ENCODE assay signal across 24 cellular contexts in the genomic region with DNA sequence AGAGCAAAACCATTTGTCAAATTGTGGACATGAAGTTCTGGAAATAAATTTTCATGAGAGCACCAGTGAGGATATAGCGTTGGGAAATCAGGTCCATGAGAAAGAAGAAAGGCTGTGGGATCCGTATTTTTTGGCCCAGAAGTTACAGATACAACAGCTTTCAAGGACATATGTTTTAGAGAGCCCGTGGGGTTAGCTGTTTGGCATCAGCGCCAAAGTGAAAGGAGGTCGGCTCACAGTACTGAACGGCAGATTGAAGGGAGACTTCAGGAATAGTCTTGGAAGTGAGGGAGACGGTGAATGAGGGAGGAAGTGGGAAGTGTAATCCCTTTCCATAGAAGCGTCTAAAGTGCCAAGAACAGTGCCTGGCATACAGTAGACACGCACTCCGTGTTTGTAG. TPM values are rescaled to one million over a fixed set of nuclear protein-coding genes. Genes with fewer than 3 reads are reported as not detected.
A peak's percentile ranks its signal among the peaks of the same experiment; 100 is the strongest.
DNase-seq lines count a peak whose midpoint lies in the region; ATAC-seq and TF ChIP-seq lines count a peak whose summit lies in the region.
"Had no signal": no experiment of that assay in that cellular context is flagged by ENCODE, and none has a peak within 500 bp of the region (broad histone marks: within the 10 kb centered on the region; RNA-seq: fewer than 3 reads in every experiment).

No MANE protein-coding gene starts in this region.

- intact Hi-C loops in tibial artery (cut with DNase I; ENCODE audit: low total_unique reads), result no loop called here

- H3K4me3 ChIP-seq in tibial artery, result peak overlapping the region; percentile 8 to 22
- H3K4me3 ChIP-seq in upper lobe of left lung, result no peak overlapping the region
- H3K4me3 ChIP-seq: GM23248, HAP-1 had no signal

- H3K9me3 Mint-ChIP-seq in nephron, result no peaks in the 10 kb centered on the region
- H3K9me3 Mint-ChIP-seq: CD8-positive, alpha-beta memory T cell had no signal

- DNase-seq in NCI-H1694 treated with DMSO at 0.1 percent for 48 hours (lab: John Stamatoyannopoulos, UW) (peak; percentile 26), NCI-H1694 (lab: John Stamatoyannopoulos, UW) (no peak), cerebellum (ENCODE audit: low spot score) (peak; percentile 87), tibial artery (no peak), upper lobe of left lung (no peak)
- DNase-seq in activated CD4-positive, CD25-positive, alpha-beta regulatory T cell treated with anti-CD3 and anti-CD28 coated beads, Interleukin-2, amount 50 U/mL, for 72 hours, result no peak
- DNase-seq: 8988T; Calu3; CD8-positive, alpha-beta memory T cell; DMS53; EL; GM23248; KBM-7; NCI-H1092; NCI-H1436; NCI-H2029; NCI-H345; NCI-H82 had no signal

- ATAC-seq in upper lobe of left lung (ENCODE audit: low FRiP score in 2 of 2), result no peak
- no peak for ATAC-seq in GM21381 (IDR thresholded peaks at IDR 0.05; ENCODE audit: unreplicated experiment)
- ATAC-seq: Panc1, SK-N-SH treated with all-trans-retinoic acid at 6 μM for 48 hours had no signal

- H3K27ac ChIP-seq in tibial artery (peak overlapping the region in 1 of 2 donors; percentile 8), upper lobe of left lung (no peak overlapping the region)
- H3K27ac ChIP-seq: C4-2B, GM23248 had no signal

- no peaks in the 10 kb centered on the region for H3K36me3 Mint-ChIP-seq in nephron (ENCODE audit: low read depth)

- TF ChIP-seq EP300 in upper lobe of left lung (IDR thresholded peaks at IDR 0.05), result no peak

- H3K27ac Mint-ChIP-seq in nephron, result peak overlapping the region in 2 of 3 experiments; percentile 62 to 79

- H3K27me3 Mint-ChIP-seq in nephron (ENCODE audit: low read depth), result no peaks in the 10 kb centered on the region

- H3K27me3 ChIP-seq in tibial artery (no peaks in the 10 kb centered on the region), upper lobe of left lung (no peaks in the 10 kb centered on the region)

- peaks cover 18% of the 10 kb centered on the region for H3K4me1 Mint-ChIP-seq in nephron
- H3K4me1 Mint-ChIP-seq: CD8-positive, alpha-beta memory T cell had no signal

- no peak for TF ChIP-seq POLR2A in upper lobe of left lung (IDR thresholded peaks at IDR 0.05)

- TF ChIP-seq CTCF in nephron (IDR thresholded peaks at IDR 0.05; ENCODE audit: unreplicated experiment in 3 of 3) (no peak), tibial artery (IDR thresholded peaks at IDR 0.05) (no peak), upper lobe of left lung (IDR thresholded peaks at IDR 0.05) (no peak)

- no peaks in the 10 kb centered on the region for H3K9me3 ChIP-seq in tibial artery
- no peaks in the 10 kb centered on the region for H3K9me3 ChIP-seq in upper lobe of left lung
- H3K9me3 ChIP-seq: HAP-1 had no signal

- H3K4me1 ChIP-seq in tibial artery (peaks cover 0 to 33% (median 4%) of the 10 kb centered on the region in 4 donors), upper lobe of left lung (no peaks in the 10 kb centered on the region)
- H3K4me1 ChIP-seq: HAP-1 had no signal

- WGBS in upper lobe of left lung, 2 donors, result 86% methylated on average over 10 of the region's 10 CpGs

- H3K4me3 Mint-ChIP-seq in nephron, result peak overlapping the region in 1 of 3 experiments; percentile 50
- H3K4me3 Mint-ChIP-seq: CD8-positive, alpha-beta memory T cell had no signal

- H3K36me3 ChIP-seq in tibial artery (no peaks in the 10 kb centered on the region), upper lobe of left lung (no peaks in the 10 kb centered on the region)
- H3K36me3 ChIP-seq: HAP-1 had no signal

RNA-seq across cellular contexts. Expression of a gene that starts 31.8 kb away (rescaled TPM):
- total RNA-seq in cerebellum (14.2 TPM), upper lobe of left lung (10 to 100 TPM in 3 of 6 donors, 1 to 10 TPM in 3; 5.3 to 16.5 (median 9.4) TPM)

Comparison
In these comparisons a context has a peak if more than half of its experiments do, and no peak if none do; other contexts are left out.
1. DNase-seq: peak in NCI-H1694 treated with DMSO at 0.1 percent for 48 hours (single experiment) and cerebellum (single experiment); none in NCI-H1694 (single experiment), tibial artery (0 of 2), upper lobe of left lung (0 of 2) and activated CD4-positive, CD25-positive, alpha-beta regulatory T cell treated with anti-CD3 and anti-CD28 coated beads, Interleukin-2, amount 50 U/mL, for 72 hours (single experiment).
2. H3K4me3 ChIP-seq: peak in tibial artery (2 of 2); none in upper lobe of left lung (0 of 4).